In the genomic region with DNA sequence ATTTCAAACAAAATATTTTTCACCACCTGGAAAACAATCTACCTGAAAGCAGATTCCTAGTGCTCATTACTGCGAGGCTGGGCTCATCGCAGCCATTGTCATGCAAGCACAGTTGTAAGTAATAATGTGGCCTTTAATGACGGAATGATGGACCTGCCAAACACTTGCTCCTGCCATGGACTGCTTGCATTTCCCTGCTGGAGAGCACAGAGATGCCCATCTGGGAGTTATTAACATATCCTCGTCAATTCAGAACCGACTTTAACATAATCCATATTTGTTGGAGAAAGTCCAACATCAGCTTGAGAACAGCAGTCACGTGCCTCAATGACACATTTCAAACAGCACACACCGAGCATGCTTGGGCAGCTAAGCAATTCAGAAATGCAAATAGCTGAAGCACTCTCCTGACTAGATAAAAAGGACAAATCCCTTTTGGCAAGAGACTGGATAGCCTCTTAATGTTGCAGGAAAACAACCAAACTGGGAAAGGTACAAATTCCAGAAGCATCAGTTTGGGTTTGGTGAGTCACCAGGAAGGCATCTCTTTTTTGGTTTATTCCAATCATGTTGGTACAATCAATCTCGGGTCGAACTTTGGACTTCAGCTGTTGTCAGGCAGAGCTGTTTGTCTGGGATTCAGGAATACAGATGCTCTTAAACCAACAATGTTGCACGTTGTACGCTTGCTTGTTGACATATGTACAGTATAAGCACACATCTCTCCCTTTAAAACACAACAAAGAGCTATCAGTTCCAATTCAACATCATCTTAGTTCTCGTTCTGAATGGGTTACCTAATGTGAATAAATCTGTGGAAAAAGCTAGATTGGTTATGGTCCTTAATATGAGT, we compare ENCODE assay signal across 1 cellular context.
TF ChIP-seq lines count a peak whose summit lies in the region.

No MANE protein-coding gene starts in this region.

TF ChIP-seq in HepG2, 621 proteins besides CTCF, POLR2A, EP300 and RAD21 (continued from another document and continues in another):
- TF ChIP-seq, protein P1, sequence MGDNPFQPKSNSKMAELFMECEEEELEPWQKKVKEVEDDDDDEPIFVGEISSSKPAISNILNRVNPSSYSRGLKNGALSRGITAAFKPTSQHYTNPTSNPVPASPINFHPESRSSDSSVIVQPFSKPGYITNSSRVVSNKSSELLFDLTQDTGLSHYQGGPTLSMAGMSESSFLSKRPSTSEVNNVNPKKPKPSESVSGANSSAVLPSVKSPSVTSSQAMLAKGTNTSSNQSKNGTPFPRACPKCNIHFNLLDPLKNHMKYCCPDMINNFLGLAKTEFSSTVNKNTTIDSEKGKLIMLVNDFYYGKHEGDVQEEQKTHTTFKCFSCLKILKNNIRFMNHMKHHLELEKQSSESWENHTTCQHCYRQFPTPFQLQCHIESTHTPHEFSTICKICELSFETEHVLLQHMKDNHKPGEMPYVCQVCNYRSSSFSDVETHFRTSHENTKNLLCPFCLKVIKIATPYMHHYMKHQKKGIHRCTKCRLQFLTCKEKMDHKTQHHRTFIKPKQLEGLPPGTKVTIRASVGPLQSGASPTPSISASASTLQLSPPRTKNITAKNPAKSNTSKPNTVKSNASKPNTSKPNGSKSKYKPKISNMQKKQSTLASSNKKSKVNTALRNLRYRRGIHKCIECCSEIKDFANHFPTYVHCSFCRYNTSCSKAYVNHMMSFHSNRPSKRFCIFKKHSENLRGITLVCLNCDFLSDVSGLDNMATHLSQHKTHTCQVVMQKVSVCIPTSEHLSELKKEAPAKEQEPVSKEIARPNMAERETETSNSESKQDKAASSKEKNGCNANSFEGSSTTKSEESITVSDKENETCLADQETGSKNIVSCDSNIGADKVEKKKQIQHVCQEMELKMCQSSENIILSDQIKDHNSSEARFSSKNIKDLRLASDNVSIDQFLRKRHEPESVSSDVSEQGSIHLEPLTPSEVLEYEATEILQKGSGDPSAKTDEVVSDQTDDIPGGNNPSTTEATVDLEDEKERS (CRISPR knock-in tag; IDR thresholded peaks at IDR 0.05) = peak; percentile 44
- TF ChIP-seq TFDP1 (CRISPR knock-in tag; IDR thresholded peaks at IDR 0.05; ENCODE audit: borderline replicate concordance) (no peak), SP4 (CRISPR knock-in tag; IDR thresholded peaks at IDR 0.05) (no peak), RFX1 (IDR thresholded peaks at IDR 0.05) (peak; percentile 29; the same call in 1 of the 2 replicates), ZSCAN20 (CRISPR knock-in tag; IDR thresholded peaks at IDR 0.05; ENCODE audit: borderline replicate concordance) (no peak), ZNF530 (CRISPR knock-in tag; IDR thresholded peaks at IDR 0.05; ENCODE audit: low read depth) (no peak), ZFP37 (CRISPR knock-in tag; IDR thresholded peaks at IDR 0.05; ENCODE audit: borderline replicate concordance) (no peak), ARNT (IDR thresholded peaks at IDR 0.05) (no peak), FOXK1 (CRISPR knock-in tag; IDR thresholded peaks at IDR 0.05; ENCODE audit: borderline replicate concordance, low read depth) (peak; percentile 98), ZNF607 (CRISPR knock-in tag; IDR thresholded peaks at IDR 0.05; ENCODE audit: borderline replicate concordance) (peak; percentile 63; the same call in 1 of the 2 replicates), NFKBIZ (CRISPR knock-in tag; IDR thresholded peaks at IDR 0.05) (0 out of 2 replicates have a peak, but pooled peaks have one; percentile 82), CCAR2 (optimal IDR thresholded peaks at IDR 0.05; ENCODE audit: low read depth, low read length) (no peak), ZNF670 (CRISPR knock-in tag; IDR thresholded peaks at IDR 0.05; ENCODE audit: borderline replicate concordance) (no peak; the same call in 1 of the 2 replicates), FUBP1 (CRISPR knock-in tag; IDR thresholded peaks at IDR 0.05; ENCODE audit: borderline replicate concordance) (no peak), TCF12 (IDR thresholded peaks at IDR 0.05) (no peak), TCF12 (CRISPR knock-in tag; IDR thresholded peaks at IDR 0.05) (peak; percentile 77; the same call in 1 of the 2 replicates), TSC22D2 (CRISPR knock-in tag; IDR thresholded peaks at IDR 0.05; ENCODE audit: borderline replicate concordance) (no peak), ZNF431 (CRISPR knock-in tag; IDR thresholded peaks at IDR 0.05; ENCODE audit: borderline replicate concordance, low read depth) (peak; percentile 59; the same call in 1 of the 2 replicates), NCOA2 (CRISPR knock-in tag; IDR thresholded peaks at IDR 0.05) (peak; percentile 94), ETV5 (CRISPR knock-in tag; IDR thresholded peaks at IDR 0.05; ENCODE audit: borderline replicate concordance) (peak; percentile 69), ZNF557 (CRISPR knock-in tag; IDR thresholded peaks at IDR 0.05) (0 out of 2 replicates have a peak, but pooled peaks have one; percentile 59), TBP (CRISPR knock-in tag; IDR thresholded peaks at IDR 0.05) (no peak), REXO4 (CRISPR knock-in tag; IDR thresholded peaks at IDR 0.05; ENCODE audit: borderline replicate concordance) (no peak), ARNT2 (CRISPR knock-in tag; IDR thresholded peaks at IDR 0.05; ENCODE audit: low read depth) (no peak), ZNF580 (CRISPR knock-in tag; IDR thresholded peaks at IDR 0.05; ENCODE audit: borderline replicate concordance, low read depth) (peak; percentile 8; the same call in 1 of the 2 replicates), ZNF839 (CRISPR knock-in tag; IDR thresholded peaks at IDR 0.05; ENCODE audit: borderline replicate concordance) (no peak), PPARG (CRISPR knock-in tag; conservative IDR thresholded peaks at IDR 0.05) (peak; percentile 75), THYN1 (CRISPR knock-in tag; IDR thresholded peaks at IDR 0.05; ENCODE audit: borderline replicate concordance, low read depth) (no peak), AHR (CRISPR knock-in tag; IDR thresholded peaks at IDR 0.05) (no peak), ZSCAN9 (CRISPR knock-in tag; IDR thresholded peaks at IDR 0.05; ENCODE audit: borderline replicate concordance) (peak; percentile 85; the same call in 1 of the 2 replicates), ZNF672 (CRISPR knock-in tag; IDR thresholded peaks at IDR 0.05) (no peak), BATF2 (CRISPR knock-in tag; IDR thresholded peaks at IDR 0.05) (no peak), KDM6A (CRISPR knock-in tag; IDR thresholded peaks at IDR 0.05; ENCODE audit: low read depth) (peak; percentile 91), POLR2G (IDR thresholded peaks at IDR 0.05; ENCODE audit: low read depth, low read length) (no peak), FLYWCH1 (CRISPR knock-in tag; IDR thresholded peaks at IDR 0.05) (no peak), ZNF879 (CRISPR knock-in tag; IDR thresholded peaks at IDR 0.05) (no peak), ZNF354B (CRISPR knock-in tag; IDR thresholded peaks at IDR 0.05) (no peak), RBM22 (optimal IDR thresholded peaks at IDR 0.05; ENCODE audit: low read length) (peak; percentile 78), ZC3H4 (CRISPR knock-in tag; IDR thresholded peaks at IDR 0.05; ENCODE audit: borderline replicate concordance) (no peak), IRF1 (CRISPR knock-in tag; IDR thresholded peaks at IDR 0.05; ENCODE audit: low read depth) (no peak; the same call in 1 of the 2 replicates), ZNF550 (CRISPR knock-in tag; IDR thresholded peaks at IDR 0.05; ENCODE audit: borderline replicate concordance) (no peak), TAF15 (IDR thresholded peaks at IDR 0.05; ENCODE audit: low read depth, low read length, poor library complexity, severe bottlenecking) (no peak), MLX (CRISPR knock-in tag; IDR thresholded peaks at IDR 0.05) (peak; percentile 93), ZBTB37 (CRISPR knock-in tag; IDR thresholded peaks at IDR 0.05) (peak; percentile 98)
- TF ChIP-seq, protein P2, sequence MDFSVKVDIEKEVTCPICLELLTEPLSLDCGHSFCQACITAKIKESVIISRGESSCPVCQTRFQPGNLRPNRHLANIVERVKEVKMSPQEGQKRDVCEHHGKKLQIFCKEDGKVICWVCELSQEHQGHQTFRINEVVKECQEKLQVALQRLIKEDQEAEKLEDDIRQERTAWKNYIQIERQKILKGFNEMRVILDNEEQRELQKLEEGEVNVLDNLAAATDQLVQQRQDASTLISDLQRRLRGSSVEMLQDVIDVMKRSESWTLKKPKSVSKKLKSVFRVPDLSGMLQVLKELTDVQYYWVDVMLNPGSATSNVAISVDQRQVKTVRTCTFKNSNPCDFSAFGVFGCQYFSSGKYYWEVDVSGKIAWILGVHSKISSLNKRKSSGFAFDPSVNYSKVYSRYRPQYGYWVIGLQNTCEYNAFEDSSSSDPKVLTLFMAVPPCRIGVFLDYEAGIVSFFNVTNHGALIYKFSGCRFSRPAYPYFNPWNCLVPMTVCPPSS (IDR thresholded peaks at IDR 0.05) = no peak
- TF ChIP-seq, protein P3, sequence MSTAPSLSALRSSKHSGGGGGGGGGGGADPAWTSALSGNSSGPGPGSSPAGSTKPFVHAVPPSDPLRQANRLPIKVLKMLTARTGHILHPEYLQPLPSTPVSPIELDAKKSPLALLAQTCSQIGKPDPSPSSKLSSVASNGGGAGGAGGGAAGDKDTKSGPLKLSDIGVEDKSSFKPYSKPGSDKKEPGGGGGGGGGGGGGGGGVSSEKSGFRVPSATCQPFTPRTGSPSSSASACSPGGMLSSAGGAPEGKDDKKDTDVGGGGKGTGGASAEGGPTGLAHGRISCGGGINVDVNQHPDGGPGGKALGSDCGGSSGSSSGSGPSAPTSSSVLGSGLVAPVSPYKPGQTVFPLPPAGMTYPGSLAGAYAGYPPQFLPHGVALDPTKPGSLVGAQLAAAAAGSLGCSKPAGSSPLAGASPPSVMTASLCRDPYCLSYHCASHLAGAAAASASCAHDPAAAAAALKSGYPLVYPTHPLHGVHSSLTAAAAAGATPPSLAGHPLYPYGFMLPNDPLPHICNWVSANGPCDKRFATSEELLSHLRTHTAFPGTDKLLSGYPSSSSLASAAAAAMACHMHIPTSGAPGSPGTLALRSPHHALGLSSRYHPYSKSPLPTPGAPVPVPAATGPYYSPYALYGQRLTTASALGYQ (CRISPR knock-in tag; IDR thresholded peaks at IDR 0.05) = peak; percentile 84
- TF ChIP-seq, protein P4, sequence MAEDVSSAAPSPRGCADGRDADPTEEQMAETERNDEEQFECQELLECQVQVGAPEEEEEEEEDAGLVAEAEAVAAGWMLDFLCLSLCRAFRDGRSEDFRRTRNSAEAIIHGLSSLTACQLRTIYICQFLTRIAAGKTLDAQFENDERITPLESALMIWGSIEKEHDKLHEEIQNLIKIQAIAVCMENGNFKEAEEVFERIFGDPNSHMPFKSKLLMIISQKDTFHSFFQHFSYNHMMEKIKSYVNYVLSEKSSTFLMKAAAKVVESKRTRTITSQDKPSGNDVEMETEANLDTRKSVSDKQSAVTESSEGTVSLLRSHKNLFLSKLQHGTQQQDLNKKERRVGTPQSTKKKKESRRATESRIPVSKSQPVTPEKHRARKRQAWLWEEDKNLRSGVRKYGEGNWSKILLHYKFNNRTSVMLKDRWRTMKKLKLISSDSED (CRISPR knock-in tag; IDR thresholded peaks at IDR 0.05) = no peak
